Comparison of ENCODE assay signal across 8 cellular contexts in genomic region chr10:74898201-74898976, GRCh38.
DNase-seq lines count a peak whose midpoint lies in the region; ATAC-seq lines count a peak whose summit lies in the region.

No MANE protein-coding gene starts in this region.

- H3K27me3 ChIP-seq in right cardiac atrium (ENCODE audit: control insufficient read depth, insufficient read depth): no peaks in the 10 kb centered on the region

- WGBS in right cardiac atrium: 76% methylated on average over 4 of the region's 4 CpGs

- H3K9me3 ChIP-seq in right cardiac atrium (ENCODE audit: control insufficient read depth, low read length): no peaks in the 10 kb centered on the region

- H3K27ac ChIP-seq in right cardiac atrium (ENCODE audit: low read length): no peak overlapping the region

- DNase-seq in stimulated activated CD4-positive, alpha-beta T cell treated with anti-CD3 and anti-CD28 coated beads, Interleukin-1b, Interleukin-23, amount 100 ng/mL, for 48 hours: peak; percentile 32
- no peak for DNase-seq in stimulated activated CD4-positive, alpha-beta T cell treated with anti-CD3 and anti-CD28 coated beads, Interleukin-4, amount 100 ng/mL, for 24 hours
- DNase-seq in activated naive CD4-positive, alpha-beta T cell treated with anti-CD3 and anti-CD28 coated beads, Interleukin-2, amount 50 U/mL, for 72 hours (ENCODE audit: low spot score in 2 of 2): peak in 1 of 2 donors; percentile 20
- DNase-seq in medulla oblongata (ENCODE audit: extremely low spot score) (no peak), cerebellum (ENCODE audit: low spot score) (no peak), hypothalamus (lab: John Stamatoyannopoulos, UW) (no peak), right cardiac atrium (no peak)

- no peak overlapping the region for H3K4me3 ChIP-seq in right cardiac atrium (ENCODE audit: low read length)

- intact Hi-C loops in right cardiac atrium (cut with DNase I): no loop called here

- H3K36me3 Mint-ChIP-seq in activated naive CD4-positive, alpha-beta T cell treated with anti-CD3 and anti-CD28 coated beads, Interleukin-2, amount 50 U/mL, for 72 hours: peaks cover 0 to 17% of the 10 kb centered on the region in 2 donors

- peaks cover 9% of the 10 kb centered on the region for H3K4me1 ChIP-seq in right cardiac atrium (ENCODE audit: control insufficient read depth, insufficient read depth, low read length)

- peak overlapping the region; percentile 55 to 73 for H3K27ac Mint-ChIP-seq in activated naive CD4-positive, alpha-beta T cell treated with anti-CD3 and anti-CD28 coated beads, Interleukin-2, amount 50 U/mL, for 72 hours

- ATAC-seq in HG03175 (IDR thresholded peaks at IDR 0.05; ENCODE audit: unreplicated experiment) (peak; percentile 54), right cardiac atrium (no peak)
- peak; percentile 87 to 96 for ATAC-seq in activated naive CD4-positive, alpha-beta T cell treated with anti-CD3 and anti-CD28 coated beads, Interleukin-2, amount 50 U/mL, for 72 hours

- H3K9me3 Mint-ChIP-seq in activated naive CD4-positive, alpha-beta T cell treated with anti-CD3 and anti-CD28 coated beads, Interleukin-2, amount 50 U/mL, for 72 hours: peaks cover 0 to 9% of the 10 kb centered on the region in 2 donors

Comparison
In these comparisons a context has a peak if more than half of its experiments do, and no peak if none do; other contexts are left out.
1. ATAC-seq: peak in HG03175 (single experiment) and activated naive CD4-positive, alpha-beta T cell treated with anti-CD3 and anti-CD28 coated beads, Interleukin-2, amount 50 U/mL, for 72 hours (2 of 2); none in right cardiac atrium (0 of 2).